9 cellular contexts compared by ENCODE assay signal in the genomic region with DNA sequence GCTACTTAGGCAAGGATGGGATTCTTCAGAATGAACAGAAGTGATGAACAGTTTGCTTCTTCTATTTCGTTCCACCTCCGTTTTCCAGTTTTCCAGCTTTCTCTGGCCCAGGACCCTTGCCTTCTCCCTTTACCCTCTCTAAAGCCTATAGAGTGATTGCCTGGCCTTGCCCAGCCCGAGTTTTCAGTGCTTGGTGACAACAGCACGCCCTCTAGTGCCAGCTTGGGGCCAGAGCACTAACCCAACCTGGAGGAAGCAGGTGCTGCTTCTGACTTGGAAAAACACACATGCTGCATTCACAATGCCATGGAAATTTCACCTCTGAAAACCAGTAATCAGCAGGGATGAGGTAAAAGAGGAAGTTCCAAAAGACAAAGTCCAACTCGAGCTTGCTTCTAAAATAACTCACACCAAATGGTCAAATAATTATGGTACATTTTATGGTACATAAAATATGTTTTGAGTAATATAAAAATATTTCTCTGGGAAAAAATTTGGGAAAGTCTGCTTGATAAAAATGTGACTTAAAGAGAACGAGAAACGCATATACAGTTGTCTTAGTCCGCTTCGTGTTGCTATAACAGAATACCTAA. TPM values are rescaled to one million over a fixed set of nuclear protein-coding genes. Genes with fewer than 3 reads are reported as not detected.
DNase-seq lines count a peak whose midpoint lies in the region; ATAC-seq, FAIRE-seq and TF ChIP-seq lines count a peak whose summit lies in the region.
"Had no signal": no experiment of that assay in that cellular context is flagged by ENCODE, and none has a peak within 500 bp of the region (broad histone marks: within the 10 kb centered on the region; RNA-seq: fewer than 3 reads in every experiment).

No MANE protein-coding gene starts in this region.

- TF ChIP-seq CTCF in heart left ventricle (IDR thresholded peaks at IDR 0.05) (peak; percentile 75 to 90 (median 86)), psoas muscle (IDR thresholded peaks at IDR 0.05) (peak; percentile 86)

- H3K27me3 ChIP-seq in heart left ventricle (no peaks in the 10 kb centered on the region), psoas muscle (ENCODE audit: insufficient read depth in 3 of 3, low read length in 2 of 3) (no peaks in the 10 kb centered on the region), aorta (ENCODE audit: control insufficient read depth in 1 of 2, insufficient read depth in 2 of 2, low read length in 1 of 2) (no peaks in the 10 kb centered on the region)

- no peak for TF ChIP-seq POLR2A in heart left ventricle (IDR thresholded peaks at IDR 0.05)

- DNase-seq in 8988T (peak; percentile 68), GM18507 (ENCODE audit: extremely low spot score, insufficient read length, low read depth) (peak; percentile 56), NCI-H128 (lab: John Stamatoyannopoulos, UW; ENCODE audit: unreplicated experiment) (peak; percentile 82), SW480 (ENCODE audit: low spot score) (peak; percentile 67), heart left ventricle (peak; percentile 62 to 85 (median 69)), psoas muscle (peak; percentile 68 to 83), aorta (peak; percentile 87 to 90)
- DNase-seq in activated naive CD8-positive, alpha-beta T cell treated with anti-CD3 and anti-CD28 coated beads, Interleukin-2, amount 10 ng/mL, durations not matched to agents 7 days and 5 days: peak; percentile 77

- no peak overlapping the region for H3K4me3 ChIP-seq in heart left ventricle
- H3K4me3 ChIP-seq in psoas muscle: no peak overlapping the region
- no peak overlapping the region for H3K4me3 ChIP-seq in aorta (ENCODE audit: low read length in 2 of 2)

- peak; percentile 80 for ATAC-seq in activated naive CD8-positive, alpha-beta T cell treated with anti-CD3 and anti-CD28 coated beads, Interleukin-2, amount 10 ng/mL, durations not matched to agents 7 days and 5 days (ENCODE audit: low read depth)
- peak in 3 of 4 donors; percentile 82 to 83 (median 83) for ATAC-seq in heart left ventricle
- peak; percentile 89 to 96 (median 92) for ATAC-seq in psoas muscle
- ATAC-seq in aorta (ENCODE audit: low FRiP score): peak; percentile 71

- H3K9me3 ChIP-seq in heart left ventricle (no peaks in the 10 kb centered on the region), psoas muscle (no peaks in the 10 kb centered on the region), aorta (ENCODE audit: control insufficient read depth, low read length) (no peaks in the 10 kb centered on the region)

- H3K27ac ChIP-seq in heart left ventricle (no peak overlapping the region), psoas muscle (no peak overlapping the region), aorta (ENCODE audit: low read depth in 1 of 2, low read length in 2 of 2) (no peak overlapping the region)

- POLR2A ChIA-PET in activated naive CD8-positive, alpha-beta T cell treated with anti-CD3 and anti-CD28 coated beads, Interleukin-2, amount 10 ng/mL, durations not matched to agents 7 days and 5 days (lab: Charles Lee): no interaction called here

- no peak overlapping the region for H3K27ac Mint-ChIP-seq in activated naive CD8-positive, alpha-beta T cell treated with anti-CD3 and anti-CD28 coated beads, Interleukin-2, amount 10 ng/mL, durations not matched to agents 7 days and 5 days
- H3K27ac Mint-ChIP-seq: stimulated activated naive CD8-positive, alpha-beta T cell treated with anti-CD3 and anti-CD28 coated beads, Interleukin-15, Interleukin-2, amounts not matched to agents 100 ng/mL and 50 ng/mL, for 24 hours had no signal

- WGBS in heart left ventricle, 4 donors: 15 to 20% (median 18%) methylated on average over 9 of the region's 9 CpGs
- 22 to 24% (median 23%) methylated on average over 9 of the region's 9 CpGs for WGBS in psoas muscle, 3 donors
- WGBS in aorta, 2 donors: 32 to 34% methylated on average over 9 of the region's 9 CpGs

- peaks cover 11% of the 10 kb centered on the region for H3K4me1 Mint-ChIP-seq in activated naive CD8-positive, alpha-beta T cell treated with anti-CD3 and anti-CD28 coated beads, Interleukin-2, amount 10 ng/mL, durations not matched to agents 7 days and 5 days

- H3K36me3 ChIP-seq in heart left ventricle (no peaks in the 10 kb centered on the region), psoas muscle (ENCODE audit: insufficient read depth in 1 of 2, low read depth in 1 of 2) (no peaks in the 10 kb centered on the region), aorta (ENCODE audit: control insufficient read depth in 1 of 2, insufficient read depth in 2 of 2, low read length in 1 of 2) (peaks cover 0 to 9% of the 10 kb centered on the region in 2 donors)

- intact Hi-C loops in heart left ventricle (cut with DNase I): loop anchor here (1.0 to 10.0 kb wide), 11 partner anchors 39 to 402 kb away; partner anchors contain the start of genes LGR6 (in 6 of the 10) and SYT2 (in 1 of the 10)
- intact Hi-C loops in psoas muscle (cut with DNase I): loop anchor here (1.0 to 2.0 kb wide), 3 partner anchors 43 to 127 kb away; no protein-coding TSS in a partner anchor
- intact Hi-C loops in aorta (cut with DNase I): loop anchor here (2.0 kb wide), 2 partner anchors 123 to 131 kb away; partner anchors contain the start of gene LGR6 (in 2 of the 2)

- no peaks in the 10 kb centered on the region for H3K9me3 Mint-ChIP-seq in activated naive CD8-positive, alpha-beta T cell treated with anti-CD3 and anti-CD28 coated beads, Interleukin-2, amount 10 ng/mL, durations not matched to agents 7 days and 5 days
- H3K9me3 Mint-ChIP-seq: stimulated activated naive CD8-positive, alpha-beta T cell treated with anti-CD3 and anti-CD28 coated beads, Interleukin-15, Interleukin-2, amounts not matched to agents 100 ng/mL and 50 ng/mL, for 24 hours had no signal

- peaks cover 0 to 8% (median 0%) of the 10 kb centered on the region in 12 donors for H3K4me1 ChIP-seq in heart left ventricle
- no peaks in the 10 kb centered on the region for H3K4me1 ChIP-seq in psoas muscle
- H3K4me1 ChIP-seq in aorta (ENCODE audit: control insufficient read depth in 1 of 2, insufficient read depth in 2 of 2, low read length in 2 of 2): no peaks in the 10 kb centered on the region

- no peaks in the 10 kb centered on the region for H3K36me3 Mint-ChIP-seq in activated naive CD8-positive, alpha-beta T cell treated with anti-CD3 and anti-CD28 coated beads, Interleukin-2, amount 10 ng/mL, durations not matched to agents 7 days and 5 days

- H3K27me3 Mint-ChIP-seq in activated naive CD8-positive, alpha-beta T cell treated with anti-CD3 and anti-CD28 coated beads, Interleukin-2, amount 10 ng/mL, durations not matched to agents 7 days and 5 days: peaks cover 13% of the 10 kb centered on the region
- H3K27me3 Mint-ChIP-seq: stimulated activated naive CD8-positive, alpha-beta T cell treated with anti-CD3 and anti-CD28 coated beads, Interleukin-15, Interleukin-2, amounts not matched to agents 100 ng/mL and 50 ng/mL, for 24 hours had no signal

- no peak overlapping the region for H3K4me3 Mint-ChIP-seq in activated naive CD8-positive, alpha-beta T cell treated with anti-CD3 and anti-CD28 coated beads, Interleukin-2, amount 10 ng/mL, durations not matched to agents 7 days and 5 days
- H3K4me3 Mint-ChIP-seq: stimulated activated naive CD8-positive, alpha-beta T cell treated with anti-CD3 and anti-CD28 coated beads, Interleukin-15, Interleukin-2, amounts not matched to agents 100 ng/mL and 50 ng/mL, for 24 hours had no signal

- peak; percentile 79 for FAIRE-seq in GM18507 (lab: Jason Lieb, UNC)

RNA-seq across cellular contexts. Expression of gene UBE2T, which starts 26.1 kb away (rescaled TPM):
- total RNA-seq in activated naive CD8-positive, alpha-beta T cell treated with anti-CD3 and anti-CD28 coated beads, Interleukin-2, amount 10 ng/mL, durations not matched to agents 7 days and 5 days: 10 to 100 TPM; 53.4 to 59.3 TPM
- total RNA-seq in heart left ventricle (10 to 100 TPM in 5 of 9 donors, 1 to 10 TPM in 4; 8.6 to 18.9 (median 10.7) TPM), psoas muscle (10 to 100 TPM in 2 of 4 donors, 1 to 10 TPM in 2; 4.9 to 11.5 (median 7.6) TPM), aorta (1 to 10 TPM in 1 of 2 donors, under 1 TPM in 1; 0.75 to 1.0 TPM)
- polyA plus RNA-seq in heart left ventricle (10 to 100 TPM in 1 of 2 donors, 1 to 10 TPM in 1; 6.9 to 47.8 TPM), psoas muscle (10 to 100 TPM; 10.7 to 38.5 (median 19.6) TPM), aorta (1 to 10 TPM; 1.8 to 3.5 TPM)

RNA-seq across cellular contexts. Expression of gene PPP1R12B, which starts 32.8 kb away (rescaled TPM):
- 10 to 100 TPM; 26.9 to 27.7 TPM for total RNA-seq in activated naive CD8-positive, alpha-beta T cell treated with anti-CD3 and anti-CD28 coated beads, Interleukin-2, amount 10 ng/mL, durations not matched to agents 7 days and 5 days
- total RNA-seq in heart left ventricle (100 to 1,000 TPM; 368 to 972 (median 618) TPM), psoas muscle (100 to 1,000 TPM in 3 of 4 donors, 10 to 100 TPM in 1; 86.1 to 189 (median 158) TPM), aorta (1,000 to 10,000 TPM in 1 of 2 donors, 100 to 1,000 TPM in 1; 595 to 1,102 TPM)
- polyA plus RNA-seq in heart left ventricle (100 to 1,000 TPM in 1 of 2 donors, 10 to 100 TPM in 1; 49.9 to 108 TPM), psoas muscle (10 to 100 TPM in 2 of 3 donors, 1 to 10 TPM in 1; 8.3 to 73.3 (median 18.7) TPM), aorta (100 to 1,000 TPM; 102 to 197 TPM)
